Comparison of ENCODE assay signal across 11 cellular contexts in the genomic region with DNA sequence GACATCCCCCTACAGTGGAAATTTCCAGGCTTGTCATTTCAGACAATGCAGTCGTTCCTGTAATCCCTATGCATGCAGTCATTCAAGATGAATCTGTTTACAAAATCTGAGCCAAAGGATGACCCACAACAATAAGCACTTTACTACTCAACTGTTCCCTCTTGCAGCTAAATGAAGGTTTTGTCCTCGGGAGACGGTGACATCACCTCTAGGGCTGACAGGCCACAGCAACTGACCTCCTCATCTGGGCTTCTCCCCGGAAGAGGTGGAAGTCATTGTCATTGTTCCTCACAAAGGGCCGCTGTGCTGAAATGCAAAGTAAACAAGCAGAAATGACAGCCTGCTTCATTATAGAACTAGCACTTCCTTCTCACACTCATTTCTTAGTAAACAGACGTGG. TPM values are rescaled to one million over a fixed set of nuclear protein-coding genes. Genes with fewer than 3 reads are reported as not detected.
DNase-seq lines count a peak whose midpoint lies in the region; ATAC-seq lines count a peak whose summit lies in the region.
"Had no signal": no experiment of that assay in that cellular context is flagged by ENCODE, and none has a peak within 500 bp of the region (broad histone marks: within the 10 kb centered on the region; RNA-seq: fewer than 3 reads in every experiment).

No MANE protein-coding gene starts in this region.

- ATAC-seq in activated T-cell treated with anti-CD3 and anti-CD28 coated beads, Interleukin-2, amount 50 U/mL, for 72 hours (replicated peaks in 1 of 2) = no peak
- ATAC-seq: CD8-positive, alpha-beta T cell; heart left ventricle had no signal

- H3K27me3 Mint-ChIP-seq in activated T-cell treated with anti-CD3 and anti-CD28 coated beads, Interleukin-2, amount 50 U/mL, for 72 hours (ENCODE audit: low read depth) = peaks cover 26% of the 10 kb centered on the region

- H3K4me3 Mint-ChIP-seq in activated T-cell treated with anti-CD3 and anti-CD28 coated beads, Interleukin-2, amount 50 U/mL, for 72 hours = no peak overlapping the region
- H3K4me3 Mint-ChIP-seq: CD8-positive, alpha-beta T cell had no signal

- peaks cover 6% of the 10 kb centered on the region for H3K4me1 Mint-ChIP-seq in activated T-cell treated with anti-CD3 and anti-CD28 coated beads, Interleukin-2, amount 50 U/mL, for 72 hours (ENCODE audit: low read depth)

- DNase-seq in DMS153 treated with DMSO at 0.1 percent for 48 hours (lab: John Stamatoyannopoulos, UW; ENCODE audit: unreplicated experiment) (peak; percentile 41), NCI-H1930 (lab: John Stamatoyannopoulos, UW) (peak; percentile 53 to 58), anterior cingulate cortex (lab: John Stamatoyannopoulos, UW) (peak in 55 of 58 donors; percentile 5 to 96 (median 71)), mucosa of gallbladder (ENCODE audit: low spot score) (peak; percentile 45), DMS79 (lab: John Stamatoyannopoulos, UW) (no peak), amniotic stem cell (lab: John Stamatoyannopoulos, UW) (no peak), DMS79 treated with DMSO at 0.1 percent for 48 hours (lab: John Stamatoyannopoulos, UW) (no peak)
- DNase-seq in activated T-cell treated with anti-CD3 and anti-CD28 coated beads, Interleukin-2, amount 50 U/mL, for 72 hours = no peak
- DNase-seq: CD8-positive, alpha-beta T cell; heart left ventricle; NCI-H1436 treated with DMSO at 0.1 percent for 48 hours had no signal

- no peak overlapping the region for H3K27ac Mint-ChIP-seq in activated T-cell treated with anti-CD3 and anti-CD28 coated beads, Interleukin-2, amount 50 U/mL, for 72 hours
- H3K27ac Mint-ChIP-seq: CD8-positive, alpha-beta T cell had no signal

- no peaks in the 10 kb centered on the region for H3K36me3 Mint-ChIP-seq in activated T-cell treated with anti-CD3 and anti-CD28 coated beads, Interleukin-2, amount 50 U/mL, for 72 hours (ENCODE audit: insufficient read depth in 2 of 2)
- H3K36me3 Mint-ChIP-seq: CD8-positive, alpha-beta T cell had no signal

- no peaks in the 10 kb centered on the region for H3K9me3 Mint-ChIP-seq in activated T-cell treated with anti-CD3 and anti-CD28 coated beads, Interleukin-2, amount 50 U/mL, for 72 hours
- H3K9me3 Mint-ChIP-seq: CD8-positive, alpha-beta T cell had no signal

RNA-seq across cellular contexts. Expression of gene CLRN2, which starts 29.2 kb away (rescaled TPM):
- not detected for total RNA-seq in mucosa of gallbladder
- total RNA-seq in activated T-cell treated with anti-CD3 and anti-CD28 coated beads, Interleukin-2, amount 50 U/mL, for 72 hours = not detected
- total RNA-seq: CD8-positive, alpha-beta T cell; heart left ventricle had no signal

RNA-seq across cellular contexts. Expression of gene QDPR, which starts 32.3 kb away (rescaled TPM):
- 45.1 TPM for total RNA-seq in mucosa of gallbladder
- 10 to 100 TPM; 22.4 to 22.6 TPM for total RNA-seq in activated T-cell treated with anti-CD3 and anti-CD28 coated beads, Interleukin-2, amount 50 U/mL, for 72 hours

RNA-seq across cellular contexts. Expression of gene LAP3, which starts 32.8 kb away (rescaled TPM):
- 72.1 TPM for total RNA-seq in mucosa of gallbladder
- total RNA-seq in activated T-cell treated with anti-CD3 and anti-CD28 coated beads, Interleukin-2, amount 50 U/mL, for 72 hours = 10 to 100 TPM; 72.5 to 97.7 TPM

Comparison
In these comparisons a context has a peak if more than half of its experiments do, and no peak if none do; other contexts are left out.
1. DNase-seq: peak in DMS153 treated with DMSO at 0.1 percent for 48 hours (single experiment), NCI-H1930 (2 of 2), anterior cingulate cortex (55 of 58) and mucosa of gallbladder (single experiment); none in activated T-cell treated with anti-CD3 and anti-CD28 coated beads, Interleukin-2, amount 50 U/mL, for 72 hours (0 of 2), DMS79 (single experiment), amniotic stem cell (single experiment) and DMS79 treated with DMSO at 0.1 percent for 48 hours (single experiment).